In genomic region chr20:4516851-4517250, GRCh38 we compare ENCODE assay signal across 22 cellular contexts.
"Had no signal": no experiment of that assay in that cellular context is flagged by ENCODE, and none has a peak within 500 bp of the region (broad histone marks: within the 10 kb centered on the region; RNA-seq: fewer than 3 reads in every experiment).

No MANE protein-coding gene starts in this region.

- H3K4me1 ChIP-seq: colonic mucosa, esophagus squamous epithelium, right atrium auricular region, sigmoid colon, testis, transverse colon had no signal

- H3K27ac ChIP-seq: colonic mucosa, esophagus squamous epithelium, foreskin keratinocyte, neutrophil, right atrium auricular region, sigmoid colon, skin epidermis, testis, transverse colon had no signal

- H3K4me3 ChIP-seq: colonic mucosa, esophagus squamous epithelium, lung, right atrium auricular region, sigmoid colon, skin epidermis, testis, transverse colon had no signal

- FAIRE-seq: kidney had no signal

- H3K9me3 ChIP-seq: colonic mucosa, esophagus squamous epithelium, neutrophil, right atrium auricular region, sigmoid colon, testis, transverse colon had no signal

- H3K27me3 ChIP-seq: colonic mucosa, foreskin keratinocyte, right atrium auricular region, sigmoid colon, testis, transverse colon had no signal

- DNase-seq: colonic mucosa; dermis blood vessel endothelial cell; effector CD8-positive, alpha-beta T cell; esophagus squamous epithelium; foreskin keratinocyte; immature natural killer cell; kidney; left colon; left ventricle myocardium superior; naive B cell; posterior cingulate gyrus; sigmoid colon; stimulated activated CD4-positive, alpha-beta T cell treated with anti-CD3 and anti-CD28 coated beads, Interleukin-2, amount 100 ng/mL, for 24 hours; stimulated activated CD4-positive, alpha-beta T cell treated with anti-CD3 and anti-CD28 coated beads, Interleukin-4, amount 100 ng/mL, for 4 hours; stimulated activated naive B cell treated with anti-CD40 and anti-IgM and Interleukin-4, amounts not matched to agents 10 μg/mL and 1 μg/mL and 100 μg/mL, for 72 hours; stimulated activated naive CD8-positive, alpha-beta T cell treated with anti-CD3 and anti-CD28 coated beads, Interleukin-15, amount 100 ng/mL, for 72 hours; testis; transverse colon had no signal

- H3K36me3 ChIP-seq: colonic mucosa, esophagus squamous epithelium, neutrophil, right atrium auricular region, sigmoid colon, transverse colon had no signal

- ATAC-seq: foreskin keratinocyte; left colon; left ventricle myocardium superior; stimulated activated naive B cell treated with anti-CD40 and anti-IgM and Interleukin-4, amounts not matched to agents 10 μg/mL and 1 μg/mL and 100 μg/mL, for 72 hours; stimulated activated naive CD8-positive, alpha-beta T cell treated with anti-CD3 and anti-CD28 coated beads, Interleukin-15, amount 100 ng/mL, for 72 hours had no signal
